ENCODE assay signal across 15 cellular contexts in the genomic region with DNA sequence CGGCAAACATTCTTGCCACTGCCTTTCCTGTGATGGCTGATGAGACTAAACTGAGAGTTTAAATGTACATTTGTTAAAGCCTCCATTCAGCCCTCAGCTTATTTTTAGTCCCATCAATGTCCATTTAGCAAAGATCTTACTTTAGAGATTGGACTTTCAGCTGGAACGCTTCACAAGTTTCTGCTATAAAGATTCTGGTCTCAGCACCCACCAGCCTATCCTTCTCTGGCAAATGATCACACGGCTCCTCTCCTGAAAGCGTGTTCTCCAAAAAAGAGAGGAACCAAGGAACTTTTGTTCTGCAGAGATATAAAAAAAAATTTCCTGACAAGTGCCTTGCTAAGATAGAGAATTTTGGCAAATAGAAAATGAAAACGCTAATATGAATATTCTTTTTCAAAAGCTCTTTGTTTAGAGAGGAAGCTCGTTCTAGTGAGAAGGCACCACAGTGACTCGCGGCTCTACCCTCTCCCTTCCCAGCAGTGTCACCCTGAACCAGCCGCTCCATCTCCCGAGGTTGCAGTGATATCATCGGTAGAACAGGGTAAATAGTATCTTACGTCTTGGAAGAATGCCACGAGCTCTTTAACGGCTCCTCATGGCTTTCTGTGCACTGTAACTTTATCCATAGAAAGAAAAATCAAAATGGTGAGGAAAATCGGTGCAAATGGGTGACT.
DNase-seq lines count a peak whose midpoint lies in the region; ATAC-seq and TF ChIP-seq lines count a peak whose summit lies in the region.
"Had no signal": no experiment of that assay in that cellular context is flagged by ENCODE, and none has a peak within 500 bp of the region (broad histone marks: within the 10 kb centered on the region; RNA-seq: fewer than 3 reads in every experiment).

No MANE protein-coding gene starts in this region.

- ATAC-seq in Right ventricle myocardium superior (ENCODE audit: poor library complexity): peak; percentile 60

- H3K27ac ChIP-seq in RWPE1: no peak overlapping the region
- H3K27ac ChIP-seq: cardiac muscle cell, thoracic aorta had no signal

- in situ Hi-C loops in SK-MEL-5 (cut with HindIII; ENCODE audit: low pct_unique_long_range_greater_than_20kb, low sequenced_read_pairs): no loop called here

- POLR2A ChIA-PET in RWPE1 (lab: Yijun Ruan, JAX; ENCODE audit: low non-redundant PET): no interaction called here

- intact Hi-C loops in Right ventricle myocardium superior (cut with DNase I): no loop called here

- no peak for TF ChIP-seq CTCF in RWPE1 (conservative IDR thresholded peaks at IDR 0.05; ENCODE audit: low read depth)

- DNase-seq in C1 segment of cervical spinal cord (lab: John Stamatoyannopoulos, UW) (peak in 9 of 14 donors; percentile 34 to 66 (median 43)), SK-MEL-5 (ENCODE audit: low read depth, low spot score) (peak; percentile 32), Right ventricle myocardium superior (peak; percentile 47), nucleus accumbens (lab: John Stamatoyannopoulos, UW) (peak in 46 of 56 donors; percentile 6 to 79 (median 54)), AG20443 (ENCODE audit: low spot score) (no peak), A172 (ENCODE audit: low spot score) (no peak), RWPE1 (ENCODE audit: low spot score) (no peak), DMS53 (lab: John Stamatoyannopoulos, UW) (no peak)
- DNase-seq: activated naive CD4-positive, alpha-beta T cell treated with anti-CD3 and anti-CD28 coated beads, Interleukin-2, amount 10 ng/mL, durations not matched to agents 7 days and 5 days; DMS79; glutamatergic neuron; NCI-H1930; SK-N-SH had no signal

- CTCF ChIA-PET in RWPE1 (lab: Yijun Ruan, JAX): interaction anchor here (0.6 kb wide), 1 partner anchor 13 kb away, joined by 8 read pairs; no protein-coding TSS in a partner anchor

Comparison
In these comparisons a context has a peak if more than half of its experiments do, and no peak if none do; other contexts are left out.
1. DNase-seq: peak in C1 segment of cervical spinal cord (9 of 14), SK-MEL-5 (single experiment), Right ventricle myocardium superior (single experiment) and nucleus accumbens (46 of 56); none in AG20443 (single experiment), A172 (single experiment), RWPE1 (single experiment) and DMS53 (single experiment).